Comparison of ENCODE assay signal across 8 cellular contexts in the genomic region with DNA sequence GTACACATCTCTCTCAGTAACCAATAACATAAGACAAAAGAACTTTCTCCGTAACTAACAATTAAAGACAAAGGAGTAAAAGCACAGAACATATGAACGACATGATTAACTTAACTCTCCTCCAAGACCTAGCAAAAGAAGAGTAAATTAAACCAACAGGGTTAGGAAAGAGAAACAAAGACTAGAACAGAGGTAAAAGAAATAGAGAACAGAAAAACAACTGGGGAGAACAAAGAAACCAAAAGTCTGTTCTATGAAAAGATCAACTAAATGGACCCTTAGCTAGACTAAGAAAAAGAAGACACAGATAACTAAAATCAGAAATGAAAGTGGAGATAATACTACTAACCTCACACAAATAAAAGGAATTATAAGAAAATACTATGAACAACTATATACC.
A peak's percentile ranks its signal among the peaks of the same experiment; 100 is the strongest.
DNase-seq lines count a peak whose midpoint lies in the region; ATAC-seq, FAIRE-seq and TF ChIP-seq lines count a peak whose summit lies in the region.
"Not testable (repeated sequence)": the region's sequence is repeated elsewhere in the genome, so short reads cannot be mapped to it uniquely, and the experiment has no call there.

No MANE protein-coding gene starts in this region.

- not testable (repeated sequence) for H3K4me3 ChIP-seq in KMS-11 (IDR thresholded peaks at IDR 0.05; ENCODE audit: insufficient read depth, low read depth, low read length); GM12878; small intestine (ENCODE audit: low read depth in 1 of 2, low read length in 2 of 2)

- FAIRE-seq in GM12891 (lab: Jason Lieb, UNC) = peak; percentile 45
- not testable (repeated sequence) for FAIRE-seq in GM12878 (lab: Jason Lieb, UNC)
- peak; percentile 68 for FAIRE-seq in small intestine (lab: Jason Lieb, UNC)

- in situ Hi-C loops in GM12878 (cut with MboI) = not testable (repeated sequence)

- 97% methylated on average over 2 of the region's 2 CpGs for WGBS in GM12878 (ENCODE audit: insufficient coverage, insufficient replicate concordance, low lambda C conversion rate, missing lambda C conversion rate)
- 79 to 96% (median 90%) methylated on average over 2 of the region's 2 CpGs for WGBS in small intestine, 3 donors

- POLR2A ChIA-PET in GM12878 (lab: Charles Lee) = not testable (repeated sequence)

- intact Hi-C loops in GM12878 (cut with micrococcal nuclease; ENCODE audit: unreplicated experiment) = not testable (repeated sequence)

- not testable (repeated sequence) for DNase-seq in GM12891 (ENCODE audit: insufficient read length, low spot score); GM12878 (ENCODE audit: low read depth, low spot score); small intestine
- peak; percentile 2 for DNase-seq in GM20000 (ENCODE audit: low spot score)

- not testable (repeated sequence) for TF ChIP-seq EP300 in GM12878 (IDR thresholded peaks at IDR 0.05; ENCODE audit: borderline replicate concordance in 1 of 2, control insufficient read depth in 1 of 2, low read depth in 2 of 2, low read length in 2 of 2)

- SMC1A ChIA-PET in GM12878 (lab: Charles Lee; ENCODE audit: uncharacterized antibody, unreplicated experiment) = not testable (repeated sequence)

- not testable (repeated sequence) for TF ChIP-seq CTCF in GM20000 (IDR thresholded peaks at IDR 0.05; ENCODE audit: extremely low read depth, missing control alignments); KMS-11 (conservative IDR thresholded peaks at IDR 0.05; ENCODE audit: low read depth, low read length); GM12878 (IDR thresholded peaks at IDR 0.05 in 2 of 3, conservative IDR thresholded peaks at IDR 0.05 in 1 of 3; ENCODE audit: control insufficient read depth in 2 of 3, extremely low read depth in 1 of 3, insufficient read depth in 1 of 3, low read depth in 3 of 3, low read length in 3 of 3)

- ATAC-seq in GM18907 (IDR thresholded peaks at IDR 0.05; ENCODE audit: unreplicated experiment) = peak; percentile 79
- ATAC-seq in GM21723 (IDR thresholded peaks at IDR 0.05; ENCODE audit: unreplicated experiment) = peak; percentile 83
- ATAC-seq in HG02884 (IDR thresholded peaks at IDR 0.05; ENCODE audit: unreplicated experiment) = peak; percentile 60
- ATAC-seq in GM12878 = peak; percentile 75

- H3K9me3 ChIP-seq in GM12878 (replicated peaks; ENCODE audit: control insufficient read depth, insufficient read depth, low read length); small intestine (ENCODE audit: control insufficient read depth, low read depth): not testable (repeated sequence)

- not testable (repeated sequence) for H3K79me2 ChIP-seq in KMS-11 (ENCODE audit: insufficient read depth, low read depth); GM12878 (ENCODE audit: control insufficient read depth, insufficient read depth, low read length)

- peaks cover 23% of the 10 kb centered on the region for H3K4me1 ChIP-seq in KMS-11 (ENCODE audit: low read depth, poor library complexity, severe bottlenecking)
- not testable (repeated sequence) for H3K4me1 ChIP-seq in GM12878 (ENCODE audit: control insufficient read depth, insufficient read depth, low read length); small intestine (ENCODE audit: control insufficient read depth in 2 of 2, insufficient read depth in 1 of 2, low read depth in 1 of 2, low read length in 1 of 2)

- CTCF ChIA-PET in GM12878 (lab: Yijun Ruan, JAX) = not testable (repeated sequence)

- RAD21 ChIA-PET in GM12878 (lab: Charles Lee; ENCODE audit: unreplicated experiment) = interaction anchor here (0.6 kb wide), 1 partner anchor 145 kb away, joined by 3 read pairs; no protein-coding TSS in a partner anchor

- H3K27me3 ChIP-seq in KMS-11 (ENCODE audit: insufficient read depth, low read depth); GM12878 (replicated peaks in 1 of 2; ENCODE audit: control insufficient read depth in 2 of 2, insufficient read depth in 2 of 2, low read length in 1 of 2); small intestine (ENCODE audit: control insufficient read depth in 2 of 2, insufficient read depth in 2 of 2, low read length in 2 of 2): not testable (repeated sequence)

- not testable (repeated sequence) for BruUV-seq in GM12878 (replicated peaks; lab: Mats Ljungman, UMichigan)

- H2AFZ ChIP-seq in KMS-11 (ENCODE audit: low read depth); GM12878 (ENCODE audit: control insufficient read depth, low read depth, low read length): not testable (repeated sequence)

- H3K36me3 ChIP-seq in KMS-11 (ENCODE audit: insufficient read depth); GM12878 (ENCODE audit: control insufficient read depth in 2 of 2, insufficient read depth in 2 of 2, low read length in 1 of 2); small intestine (ENCODE audit: control insufficient read depth in 2 of 2, insufficient read depth in 2 of 2, low read length in 2 of 2): not testable (repeated sequence)

- H4K20me1 ChIP-seq in KMS-11 (ENCODE audit: insufficient read depth); GM12878 (ENCODE audit: control insufficient read depth, insufficient read depth): not testable (repeated sequence)

- TF ChIP-seq POLR2A in GM12891 (IDR thresholded peaks at IDR 0.05; ENCODE audit: low read depth, low read length); GM12878 (IDR thresholded peaks at IDR 0.05; ENCODE audit: low read depth, low read length): not testable (repeated sequence)

- H3K27ac ChIP-seq in KMS-11; GM12878 (ENCODE audit: control insufficient read depth, insufficient read depth); small intestine (ENCODE audit: low read depth in 1 of 2, low read length in 1 of 2): not testable (repeated sequence)

- peak overlapping the region; percentile 0; the same call in 1 of the 2 replicates for H3K4me2 ChIP-seq in KMS-11
- not testable (repeated sequence) for H3K4me2 ChIP-seq in GM12878 (ENCODE audit: control insufficient read depth, insufficient read depth)

- not testable (repeated sequence) for TF ChIP-seq RAD21 in GM12878 (IDR thresholded peaks at IDR 0.05; ENCODE audit: insufficient read depth, low read depth, low read length)

- H3K9ac ChIP-seq in KMS-11; GM12878 (ENCODE audit: control insufficient read depth, insufficient read depth, low read length): not testable (repeated sequence)
